12 cellular contexts compared by ENCODE assay signal in the genomic region with DNA sequence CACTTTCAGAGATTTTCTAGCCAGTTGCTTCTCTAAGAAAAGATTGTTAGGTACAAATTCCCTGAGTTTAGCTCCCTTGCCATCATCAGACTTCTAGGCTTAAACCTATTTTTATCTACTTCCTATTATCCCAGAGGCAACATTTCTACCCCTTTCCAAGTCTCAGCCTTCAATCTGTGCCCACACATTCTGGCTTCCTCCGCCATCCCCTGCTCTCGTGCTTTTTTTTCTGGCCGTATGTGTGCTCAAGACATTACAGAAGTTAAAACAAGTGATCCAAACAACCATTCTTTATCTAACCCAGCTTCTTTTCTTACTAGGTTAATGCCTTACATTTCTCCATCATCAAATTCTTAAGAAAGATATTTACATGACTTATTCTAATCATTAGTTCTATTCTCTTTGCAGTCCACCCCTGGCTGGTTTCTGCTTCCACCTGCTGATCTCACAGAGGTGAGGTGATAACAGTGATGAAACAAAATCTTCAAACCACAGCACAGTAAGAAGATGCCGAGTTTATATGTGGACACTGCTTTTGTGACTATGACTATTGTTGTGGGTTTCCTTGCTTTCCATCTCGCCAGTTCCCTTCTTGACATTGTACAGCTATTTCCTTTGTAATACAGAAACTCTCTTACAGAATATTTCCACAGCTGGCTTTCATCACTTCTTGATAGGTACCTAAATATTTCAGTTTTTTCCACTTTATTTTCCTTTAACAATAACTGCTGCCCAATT. TPM values are rescaled to one million over a fixed set of nuclear protein-coding genes. Genes with fewer than 3 reads are reported as not detected.
A peak's percentile ranks its signal among the peaks of the same experiment; 100 is the strongest.
DNase-seq lines count a peak whose midpoint lies in the region; ATAC-seq, FAIRE-seq and TF ChIP-seq lines count a peak whose summit lies in the region.
"Had no signal": no experiment of that assay in that cellular context is flagged by ENCODE, and none has a peak within 500 bp of the region (broad histone marks: within the 10 kb centered on the region; RNA-seq: fewer than 3 reads in every experiment).

No MANE protein-coding gene starts in this region.

- H3K9me3 Mint-ChIP-seq in endodermal cell, result no peaks in the 10 kb centered on the region
- no peaks in the 10 kb centered on the region for H3K9me3 Mint-ChIP-seq in HFFc6

- no peak overlapping the region for H3K27ac Mint-ChIP-seq in endodermal cell
- H3K27ac Mint-ChIP-seq in HFFc6, result no peak overlapping the region

- H3K9me3 ChIP-seq in endodermal cell (ENCODE audit: control insufficient read depth, low read length) (no peaks in the 10 kb centered on the region), colonic mucosa (no peaks in the 10 kb centered on the region)
- H3K9me3 ChIP-seq: spleen had no signal

- no peak for TF ChIP-seq CTCF in endodermal cell (conservative IDR thresholded peaks at IDR 0.05)
- no peak for TF ChIP-seq CTCF in colonic mucosa (IDR thresholded peaks at IDR 0.05)
- no peak for TF ChIP-seq CTCF in HFFc6 (IDR thresholded peaks at IDR 0.05)

- H3K36me3 Mint-ChIP-seq in endodermal cell (ENCODE audit: low read depth) (no peaks in the 10 kb centered on the region), HFFc6 (ENCODE audit: low read depth) (no peaks in the 10 kb centered on the region)

- no peaks in the 10 kb centered on the region for H3K27me3 Mint-ChIP-seq in endodermal cell (ENCODE audit: insufficient read depth)
- no peaks in the 10 kb centered on the region for H3K27me3 Mint-ChIP-seq in HFFc6 (ENCODE audit: insufficient read depth)

- intact Hi-C loops in colonic mucosa (cut with DNase I), result no loop called here

- WGBS in endodermal cell (ENCODE audit: insufficient coverage in 1 of 2, insufficient read length in 1 of 2), 2 experiments, result 80 to 81% methylated on average over 4 to 5 of the region's 5 CpGs

- no peaks in the 10 kb centered on the region for H3K36me3 ChIP-seq in endodermal cell (ENCODE audit: control insufficient read depth, insufficient read depth, low read length)
- no peaks in the 10 kb centered on the region for H3K36me3 ChIP-seq in colonic mucosa
- H3K36me3 ChIP-seq: spleen had no signal

- H3K27me3 ChIP-seq in endodermal cell (ENCODE audit: control insufficient read depth, insufficient read depth, low read length, poor library complexity, severe bottlenecking), result no peaks in the 10 kb centered on the region
- H3K27me3 ChIP-seq in colonic mucosa, result no peaks in the 10 kb centered on the region
- H3K27me3 ChIP-seq: spleen had no signal

- H3K4me3 ChIP-seq in endodermal cell (ENCODE audit: low read length) (peak overlapping the region; percentile 5), colonic mucosa (no peak overlapping the region)
- H3K4me3 ChIP-seq: SK-N-MC, spleen had no signal

- H3K4me3 Mint-ChIP-seq in endodermal cell (no peak overlapping the region), HFFc6 (no peak overlapping the region)

- H3K27ac ChIP-seq in endodermal cell (ENCODE audit: low read depth, low read length), result no peak overlapping the region
- no peak overlapping the region for H3K27ac ChIP-seq in colonic mucosa
- H3K27ac ChIP-seq: SK-N-MC, spleen had no signal

- H3K4me1 Mint-ChIP-seq in endodermal cell, result peaks cover 22% of the 10 kb centered on the region
- H3K4me1 Mint-ChIP-seq in HFFc6 (ENCODE audit: low read depth), result no peaks in the 10 kb centered on the region

- DNase-seq in GM18507 (ENCODE audit: extremely low spot score, insufficient read length, low read depth), result no peak
- no peak for DNase-seq in endodermal cell
- no peak for DNase-seq in colonic mucosa
- no peak for DNase-seq in anterior cingulate cortex (lab: John Stamatoyannopoulos, UW)
- DNase-seq in HFFc6, result no peak
- DNase-seq: KG1; NCI-H446 treated with DMSO at 0.1 percent for 48 hours; spleen; stimulated activated naive CD4-positive, alpha-beta T cell treated with Interleukin-2 at 50 U/mL for 16 hours had no signal

- peak; percentile 53 for ATAC-seq in GM19395 (IDR thresholded peaks at IDR 0.05; ENCODE audit: unreplicated experiment)
- ATAC-seq in HG03432 (IDR thresholded peaks at IDR 0.05; ENCODE audit: unreplicated experiment), result peak; percentile 93

- peak; percentile 12 for FAIRE-seq in GM18507 (lab: Jason Lieb, UNC)

- peaks cover 15% of the 10 kb centered on the region for H3K4me1 ChIP-seq in endodermal cell (ENCODE audit: control insufficient read depth, insufficient read depth, low read length)
- no peaks in the 10 kb centered on the region for H3K4me1 ChIP-seq in colonic mucosa
- H3K4me1 ChIP-seq: spleen had no signal

- no peak overlapping the region for H3K9ac ChIP-seq in endodermal cell (ENCODE audit: extremely low read depth, low read length, poor library complexity, severe bottlenecking)
- no peak overlapping the region for H3K9ac ChIP-seq in colonic mucosa (ENCODE audit: low read depth in 2 of 2, low read length in 2 of 2)

RNA-seq across cellular contexts. Expression of a gene that starts 18.3 kb away (rescaled TPM):
- 10 to 100 TPM; 28.5 to 36.6 TPM for total RNA-seq in endodermal cell
- polyA plus RNA-seq in endodermal cell (2013, experiment 1 of 2), result 26.4 TPM
- polyA plus RNA-seq in endodermal cell (2013, experiment 2 of 2), result 28.0 TPM
- 10 to 100 TPM; 37.1 to 55.4 TPM for total RNA-seq in colonic mucosa
- total RNA-seq in HFFc6 (2021; fragmentation: NEBNext Ultra II Directional; extraction: Animal tissue kit (Norgen Biotek cat#: 25700)), result 10 to 100 TPM; 54.5 to 90.0 (median 58.9) TPM
